8 cellular contexts compared by ENCODE assay signal in genomic region chr14:64209428-64210165, GRCh38.
DNase-seq lines count a peak whose midpoint lies in the region; ATAC-seq lines count a peak whose summit lies in the region.

No MANE protein-coding gene starts in this region.

- H3K4me3 ChIP-seq in SJCRH30, result no peak overlapping the region

- peaks cover 13% of the 10 kb centered on the region for H3K36me3 ChIP-seq in SJCRH30

- H3K27me3 ChIP-seq in SJCRH30, result no peaks in the 10 kb centered on the region

- no peak overlapping the region for H3K27ac ChIP-seq in SJCRH30

- H3K9me3 ChIP-seq in SJCRH30 (replicated peaks), result no peaks in the 10 kb centered on the region

- intact Hi-C loops in posterior cingulate gyrus (cut with DNase I), result no loop called here

- ATAC-seq in GM18520 (IDR thresholded peaks at IDR 0.05; ENCODE audit: unreplicated experiment) (peak; percentile 57), HG02981 (IDR thresholded peaks at IDR 0.05; ENCODE audit: unreplicated experiment) (peak; percentile 72), esophagus mucosa (peak; percentile 15)

- no peaks in the 10 kb centered on the region for H3K4me1 ChIP-seq in SJCRH30

- DNase-seq in posterior cingulate gyrus (peak in 7 of 10 donors; percentile 26 to 89 (median 47)), SW 1271 (lab: John Stamatoyannopoulos, UW) (no peak), SJCRH30 (no peak), NCI-H2196 (lab: John Stamatoyannopoulos, UW; ENCODE audit: unreplicated experiment) (no peak)
- no peak for DNase-seq in effector CD4-positive, alpha-beta T cell

Comparison
In these comparisons a context has a peak if more than half of its experiments do, and no peak if none do; other contexts are left out.
1. ATAC-seq: peak in every context shown above with its lines; median percentile 72 in HG02981; 57 in GM18520; 15 in esophagus mucosa.
2. DNase-seq: peak in posterior cingulate gyrus (7 of 10); none in SW 1271 (0 of 2), effector CD4-positive, alpha-beta T cell (single experiment), SJCRH30 (0 of 2) and NCI-H2196 (single experiment).